Comparison of ENCODE assay signal across 8 cellular contexts in genomic region chr15:66496951-66497501, GRCh38. TPM values are rescaled to one million over a fixed set of nuclear protein-coding genes. Genes with fewer than 3 reads are reported as not detected.
DNase-seq lines count a peak whose midpoint lies in the region; ATAC-seq and TF ChIP-seq lines count a peak whose summit lies in the region.

No MANE protein-coding gene starts in this region.

- 94% methylated on average over 2 of the region's 17 CpGs; no CpG with 5 or more reads in 1 of the 2 experiments for WGBS in IMR-90 (ENCODE audit: extremely low coverage in 2 of 2, insufficient read length in 1 of 2), 2 experiments

- intact Hi-C loops in cardiac septum (cut with DNase I), result loop anchor here (1.0 kb wide), 1 partner anchor 111 kb away; the partner anchor contains the start of gene MAP2K1
- intact Hi-C loops in IMR-90 (cut with micrococcal nuclease), result loop anchor here (1.0 to 5.0 kb wide), 2 partner anchors 111 to 245 kb away; partner anchors contain the start of genes MAP2K1 and MEGF11

- H2AK5ac ChIP-seq in IMR-90 (ENCODE audit: low read depth, low read length), result peak overlapping the region; percentile 77

- no TSS peak for BruUV-seq in IMR-90 (replicated peaks; lab: Mats Ljungman, UMichigan)

- H3K4ac ChIP-seq in IMR-90 (ENCODE audit: low read depth, low read length), result peak overlapping the region; percentile 78

- peaks cover 15 to 31% of the 10 kb centered on the region in 2 experiments for H3K79me1 ChIP-seq in IMR-90 (ENCODE audit: low read depth in 1 of 2, low read length in 2 of 2)

- peak overlapping the region; percentile 83 for H3K9ac ChIP-seq in IMR-90 (ENCODE audit: low read depth, low read length)

- H3K4me1 ChIP-seq in cardiac muscle cell (ENCODE audit: low read depth) (peaks cover 5% of the 10 kb centered on the region), IMR-90 (ENCODE audit: control insufficient read depth, insufficient read depth, low read length) (no peaks in the 10 kb centered on the region)

- no peak overlapping the region for H2BK20ac ChIP-seq in IMR-90 (ENCODE audit: low read depth, low read length)

- peak overlapping the region; percentile 85 for H3K14ac ChIP-seq in IMR-90 (replicated peaks; ENCODE audit: low read depth, low read length)

- peaks cover 64% of the 10 kb centered on the region for H3K36me3 ChIP-seq in cardiac muscle cell
- peaks cover 33% of the 10 kb centered on the region for H3K36me3 ChIP-seq in IMR-90 (ENCODE audit: control insufficient read depth, insufficient read depth, low read length)

- H2BK120ac ChIP-seq in IMR-90 (ENCODE audit: low read depth, low read length), result no peak overlapping the region

- H3K4me2 ChIP-seq in IMR-90 (ENCODE audit: low read depth, low read length), result peak overlapping the region; percentile 81

- in situ Hi-C loops in IMR-90 (cut with MboI; ENCODE audit: low sequenced_read_pairs), result loop anchor here (25.0 kb wide), 1 partner anchor 585 kb away; no protein-coding TSS in a partner anchor

- peak overlapping the region; percentile 98 for H2AK9ac ChIP-seq in IMR-90 (replicated peaks; ENCODE audit: low read depth, low read length, poor library complexity)

- CTCF ChIA-PET in IMR-90 (lab: Yijun Ruan, JAX), result interaction anchor here (0.7 to 2.5 kb wide), 6 partner anchors 13 to 118 kb away, joined by 3 to 10 read pairs (median 3); partner anchors contain the start of gene MAP2K1

- no peak for TF ChIP-seq POLR2A in IMR-90 (IDR thresholded peaks at IDR 0.05; ENCODE audit: low read depth, low read length)

- no peaks in the 10 kb centered on the region for H3K9me3 ChIP-seq in cardiac muscle cell (ENCODE audit: low read depth)
- H3K9me3 ChIP-seq in IMR-90 (ENCODE audit: control insufficient read depth, insufficient read depth, low read length), result no peaks in the 10 kb centered on the region

- H2BK5ac ChIP-seq in IMR-90 (ENCODE audit: low read depth, low read length, poor library complexity, severe bottlenecking), result peak overlapping the region; percentile 39

- ATAC-seq in IMR-90 (ENCODE audit: low read depth) (peak; percentile 12), GM18870 (IDR thresholded peaks at IDR 0.05; ENCODE audit: unreplicated experiment) (no peak)

- H4K8ac ChIP-seq in IMR-90 (ENCODE audit: low read depth in 2 of 2, low read length in 2 of 2), result peak overlapping the region; percentile 83 to 99

- no peak overlapping the region for H2BK15ac ChIP-seq in IMR-90 (ENCODE audit: low read depth, low read length)

- dilution Hi-C loops in IMR-90 (cut with HindIII; ENCODE audit: low sequenced_read_pairs, unreplicated experiment), result no loop called here

- H2AFZ ChIP-seq in IMR-90 (replicated peaks; ENCODE audit: low read length, poor library complexity), result peak overlapping the region; percentile 93

- peak overlapping the region; percentile 38 for H4K5ac ChIP-seq in IMR-90 (ENCODE audit: low read depth, low read length)

- no peak for DNase-seq in cardiac muscle cell (ENCODE audit: low read depth in 1 of 2, low spot score in 1 of 2)
- DNase-seq in cardiac septum (ENCODE audit: low spot score), result no peak
- DNase-seq in IMR-90, result no peak
- peak in 1 of 49 donors; percentile 54 for DNase-seq in substantia nigra (lab: John Stamatoyannopoulos, UW)
- DNase-seq in UCSD-AML1 (lab: John Stamatoyannopoulos, UW; ENCODE audit: unreplicated experiment), result no peak

- no peaks in the 10 kb centered on the region for H3K9me1 ChIP-seq in IMR-90 (ENCODE audit: insufficient read depth, low read length)

- peak overlapping the region; percentile 67 for H3K4me3 ChIP-seq in cardiac muscle cell
- peak overlapping the region; percentile 78 for H3K4me3 ChIP-seq in IMR-90 (ENCODE audit: insufficient read depth, low read depth, low read length)

- H4K91ac ChIP-seq in IMR-90 (ENCODE audit: insufficient read depth, low read depth, low read length), result peak overlapping the region; percentile 63

- TF ChIP-seq RAD21 in IMR-90 (IDR thresholded peaks at IDR 0.05; ENCODE audit: low read length), result no peak

- POLR2A ChIA-PET in IMR-90 (lab: Charles Lee; ENCODE audit: unreplicated experiment), result no interaction called here

- H3K18ac ChIP-seq in IMR-90 (ENCODE audit: low read depth, low read length), result no peak overlapping the region

- TF ChIP-seq CTCF in cardiac muscle cell (IDR thresholded peaks at IDR 0.05; ENCODE audit: low read depth, low read length) (no peak), IMR-90 (conservative IDR thresholded peaks at IDR 0.05; ENCODE audit: low read depth, low read length) (no peak)

- H3K27ac ChIP-seq in cardiac muscle cell (peak overlapping the region; percentile 92), IMR-90 (ENCODE audit: insufficient read depth, low read length) (peak overlapping the region; percentile 78), angular gyrus (ENCODE audit: low read depth, low read length) (peak overlapping the region; percentile 61), layer of hippocampus (ENCODE audit: low read depth, low read length) (peak overlapping the region; percentile 80), substantia nigra (ENCODE audit: low read depth, low read length, poor library complexity, severe bottlenecking) (peak overlapping the region; percentile 93)

- peaks cover 38% of the 10 kb centered on the region for H4K20me1 ChIP-seq in IMR-90 (ENCODE audit: insufficient read depth, low read length)

- H3K27me3 ChIP-seq in cardiac muscle cell (no peaks in the 10 kb centered on the region), IMR-90 (ENCODE audit: control insufficient read depth, insufficient read depth, low read length) (no peaks in the 10 kb centered on the region), layer of hippocampus (ENCODE audit: control insufficient read depth, insufficient read depth, low read length) (no peaks in the 10 kb centered on the region)

- H3K23ac ChIP-seq in IMR-90 (ENCODE audit: low read depth, low read length), result peak overlapping the region; percentile 69; the same call in 1 of the 2 replicates

- peak overlapping the region; percentile 83 for H3K56ac ChIP-seq in IMR-90 (ENCODE audit: extremely low read depth, insufficient read depth, low read length)

TF ChIP-seq in IMR-90, 13 proteins besides CTCF, POLR2A, EP300 and RAD21:
- TF ChIP-seq, protein P1, sequence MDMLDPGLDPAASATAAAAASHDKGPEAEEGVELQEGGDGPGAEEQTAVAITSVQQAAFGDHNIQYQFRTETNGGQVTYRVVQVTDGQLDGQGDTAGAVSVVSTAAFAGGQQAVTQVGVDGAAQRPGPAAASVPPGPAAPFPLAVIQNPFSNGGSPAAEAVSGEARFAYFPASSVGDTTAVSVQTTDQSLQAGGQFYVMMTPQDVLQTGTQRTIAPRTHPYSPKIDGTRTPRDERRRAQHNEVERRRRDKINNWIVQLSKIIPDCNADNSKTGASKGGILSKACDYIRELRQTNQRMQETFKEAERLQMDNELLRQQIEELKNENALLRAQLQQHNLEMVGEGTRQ (IDR thresholded peaks at IDR 0.05; ENCODE audit: low read depth, low read length), result no peak
- TF ChIP-seq NFE2L2 (IDR thresholded peaks at IDR 0.05; ENCODE audit: low read depth, low read length), result no peak
- no peak for TF ChIP-seq MXI1 (IDR thresholded peaks at IDR 0.05; ENCODE audit: borderline replicate concordance, low read depth, low read length)
- no peak for TF ChIP-seq MAFK (IDR thresholded peaks at IDR 0.05; ENCODE audit: low read depth, low read length)
- TF ChIP-seq ELK1 (IDR thresholded peaks at IDR 0.05; ENCODE audit: borderline replicate concordance, low read depth, low read length), result no peak
- no peak for TF ChIP-seq RCOR1 (IDR thresholded peaks at IDR 0.05; ENCODE audit: insufficient replicate concordance, low read length)

RNA-seq across cellular contexts. Expression of gene SNAPC5, which starts 0.5 kb away (rescaled TPM):
- total RNA-seq in cardiac muscle cell, result 59.5 and 72.1 TPM in 2 replicates
- polyA plus RNA-seq in cardiac muscle cell, result 57.4 and 59.5 TPM in 2 replicates
- total RNA-seq in cardiac septum, result 32.0 TPM
- total RNA-seq in IMR-90 (2012; rRNA removed), result 26.3 and 40.8 TPM in 2 replicates
- 25.4 and 25.9 TPM in 2 replicates for polyA plus RNA-seq in IMR-90 (2012; rRNA removed)
- 7.4 and 12.4 TPM in 2 replicates for polyA plus RNA-seq in IMR-90 (2012; cell fraction: cytosol; rRNA removed)
- polyA plus RNA-seq in IMR-90 (2012; cell fraction: nucleus; rRNA removed; ENCODE audit: low replicate concordance), result 1.7 and 10.6 TPM in 2 replicates

RNA-seq across cellular contexts. Expression of gene RPL4, which starts 7.6 kb away (rescaled TPM):
- total RNA-seq in cardiac muscle cell (3,878 and 4,535 TPM in 2 replicates), cardiac septum (1,100 TPM), IMR-90 (2012; rRNA removed) (6,510 and 13,244 TPM in 2 replicates)
- polyA plus RNA-seq in cardiac muscle cell (833 and 906 TPM in 2 replicates), IMR-90 (2012; rRNA removed) (3,530 and 4,083 TPM in 2 replicates)
- polyA plus RNA-seq in IMR-90 (2012; cell fraction: cytosol; rRNA removed), result 1,783 and 5,124 TPM in 2 replicates
- polyA plus RNA-seq in IMR-90 (2012; cell fraction: nucleus; rRNA removed; ENCODE audit: low replicate concordance), result 1,149 and 1,402 TPM in 2 replicates

RNA-seq across cellular contexts. Expression of gene ZWILCH, which starts 8.1 kb away (rescaled TPM):
- total RNA-seq in cardiac muscle cell (7.5 and 9.5 TPM in 2 replicates), cardiac septum (3.7 TPM), IMR-90 (2012; rRNA removed) (22.2 and 28.1 TPM in 2 replicates)
- polyA plus RNA-seq in cardiac muscle cell (15.7 and 22.0 TPM in 2 replicates), IMR-90 (2012; rRNA removed) (10.3 and 10.5 TPM in 2 replicates)
- polyA plus RNA-seq in IMR-90 (2012; cell fraction: cytosol; rRNA removed), result 0.92 and 4.1 TPM in 2 replicates
- 0.90 and 11.2 TPM in 2 replicates for polyA plus RNA-seq in IMR-90 (2012; cell fraction: nucleus; rRNA removed; ENCODE audit: low replicate concordance)
